In the genomic region with DNA sequence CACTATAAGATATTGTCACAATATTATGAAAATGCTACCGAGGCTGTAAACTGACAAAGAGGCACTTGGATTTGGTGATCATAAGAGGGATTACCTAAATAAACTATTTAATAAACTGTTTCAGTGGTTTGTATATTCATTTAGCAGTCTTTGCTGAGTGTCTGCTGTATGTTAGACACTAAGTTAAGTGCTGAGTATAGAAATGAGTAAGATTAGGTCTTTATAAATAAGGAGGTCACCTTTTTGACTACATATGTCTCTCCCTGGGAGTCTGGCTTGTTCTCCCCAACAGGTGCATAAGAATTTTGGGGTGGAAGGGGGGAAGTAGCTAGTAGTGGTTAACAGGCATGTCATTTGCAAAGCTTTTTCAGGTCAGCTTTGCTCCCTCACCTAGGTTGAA, we compare ENCODE assay signal across 20 cellular contexts.
"Had no signal": no experiment of that assay in that cellular context is flagged by ENCODE, and none has a peak within 500 bp of the region (broad histone marks: within the 10 kb centered on the region; RNA-seq: fewer than 3 reads in every experiment).

No MANE protein-coding gene starts in this region.

- H3K4me3 ChIP-seq: adrenal gland, esophagus squamous epithelium, sigmoid colon, spleen, suprapubic skin had no signal

- H3K9me3 ChIP-seq: adrenal gland, esophagus squamous epithelium, sigmoid colon, spleen, suprapubic skin had no signal

- H3K4me3 Mint-ChIP-seq: dendritic cell treated with granulocyte-macrophage colony-stimulating factor and Interleukin-4, amounts not matched to agents 40 ng/mL and 50 ng/mL, for 4 days; nephron; stimulated activated naive CD8-positive, alpha-beta T cell treated with anti-CD3 and anti-CD28 coated beads, Interleukin-15, amount 100 ng/mL, for 72 hours; T-cell had no signal

- ATAC-seq: stimulated activated naive CD8-positive, alpha-beta T cell treated with anti-CD3 and anti-CD28 coated beads, Interleukin-15, amount 100 ng/mL, for 72 hours; T-cell had no signal

- H3K27ac ChIP-seq: adrenal gland, esophagus squamous epithelium, parathyroid adenoma, sigmoid colon, spleen, suprapubic skin had no signal

- H3K4me1 Mint-ChIP-seq: stimulated activated naive CD8-positive, alpha-beta T cell treated with anti-CD3 and anti-CD28 coated beads, Interleukin-15, amount 100 ng/mL, for 72 hours had no signal

- DNase-seq: activated CD4-positive, alpha-beta T cell treated with anti-CD3 and anti-CD28 coated beads, Interleukin-2, amount 50 U/mL, for 1 hour; activated CD4-positive, CD25-positive, alpha-beta regulatory T cell treated with anti-CD3 and anti-CD28 coated beads, Interleukin-2, amount 50 U/mL, for 72 hours; activated CD8-positive, alpha-beta memory T cell treated with anti-CD3 and anti-CD28 coated beads, Interleukin-2, amount 50 U/mL, for 4 hours; activated gamma-delta T cell; activated T-cell treated with anti-CD3 and anti-CD28 coated beads, Interleukin-2, amount 50 U/mL, for 48 hours; adrenal gland; effector memory CD4-positive, alpha-beta T cell; esophagus squamous epithelium; mesendoderm; sigmoid colon; spleen; stimulated activated naive CD8-positive, alpha-beta T cell treated with anti-CD3 and anti-CD28 coated beads, Interleukin-15, amount 100 ng/mL, for 72 hours; T-cell; T-helper 9 cell; trophoblast cell had no signal

- H3K27me3 Mint-ChIP-seq: dendritic cell treated with granulocyte-macrophage colony-stimulating factor and Interleukin-4, amounts not matched to agents 40 ng/mL and 50 ng/mL, for 4 days; stimulated activated naive CD8-positive, alpha-beta T cell treated with anti-CD3 and anti-CD28 coated beads, Interleukin-15, amount 100 ng/mL, for 72 hours; T-cell had no signal

- H3K27me3 ChIP-seq: adrenal gland, esophagus squamous epithelium, sigmoid colon, spleen, suprapubic skin had no signal

- H3K27ac Mint-ChIP-seq: activated naive CD4-positive, alpha-beta T cell treated with anti-CD3 and anti-CD28 coated beads, Interleukin-2, amount 50 U/mL, for 72 hours; dendritic cell treated with granulocyte-macrophage colony-stimulating factor and Interleukin-4, amounts not matched to agents 40 ng/mL and 50 ng/mL, for 4 days; nephron; stimulated activated naive CD8-positive, alpha-beta T cell treated with anti-CD3 and anti-CD28 coated beads, Interleukin-15, amount 100 ng/mL, for 72 hours; T-cell had no signal

- H3K9me3 Mint-ChIP-seq: activated naive CD4-positive, alpha-beta T cell treated with anti-CD3 and anti-CD28 coated beads, Interleukin-2, amount 50 U/mL, for 72 hours; dendritic cell treated with granulocyte-macrophage colony-stimulating factor and Interleukin-4, amounts not matched to agents 40 ng/mL and 50 ng/mL, for 4 days; nephron; stimulated activated naive CD8-positive, alpha-beta T cell treated with anti-CD3 and anti-CD28 coated beads, Interleukin-15, amount 100 ng/mL, for 72 hours; T-cell had no signal
